1 cellular context compared by ENCODE assay signal in the genomic region with DNA sequence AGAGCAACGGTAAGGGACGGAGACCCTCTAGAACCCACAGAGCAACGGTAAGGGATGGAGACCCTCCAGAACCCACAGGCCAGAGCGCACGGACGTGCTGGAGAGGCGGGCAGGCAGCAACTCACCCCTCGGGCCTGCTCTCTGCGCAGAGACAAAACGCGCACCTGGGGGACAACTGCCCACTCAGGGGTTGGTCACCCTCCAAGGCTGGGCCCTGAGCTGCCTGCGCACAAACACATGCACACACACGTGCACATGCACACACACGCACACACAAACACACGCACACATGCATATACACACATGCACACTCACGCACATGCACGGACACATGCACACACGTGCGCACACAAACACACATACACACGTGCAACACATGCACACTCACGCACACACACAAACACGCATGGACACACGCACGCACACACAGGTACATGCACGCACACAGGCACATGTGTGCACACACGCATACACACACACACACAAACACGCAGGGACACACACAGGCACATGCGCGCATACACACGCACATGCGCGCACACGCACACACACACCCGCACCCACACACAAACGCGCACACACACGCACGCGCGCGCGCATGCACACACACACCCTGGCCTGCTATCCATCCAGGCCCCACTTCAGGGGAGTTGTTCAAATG.
TF ChIP-seq lines count a peak whose summit lies in the region.

No MANE protein-coding gene starts in this region.

TF ChIP-seq in GM12878, 131 proteins besides CTCF, POLR2A, EP300 and RAD21 (continued from another document):
- TF ChIP-seq, protein P1, sequence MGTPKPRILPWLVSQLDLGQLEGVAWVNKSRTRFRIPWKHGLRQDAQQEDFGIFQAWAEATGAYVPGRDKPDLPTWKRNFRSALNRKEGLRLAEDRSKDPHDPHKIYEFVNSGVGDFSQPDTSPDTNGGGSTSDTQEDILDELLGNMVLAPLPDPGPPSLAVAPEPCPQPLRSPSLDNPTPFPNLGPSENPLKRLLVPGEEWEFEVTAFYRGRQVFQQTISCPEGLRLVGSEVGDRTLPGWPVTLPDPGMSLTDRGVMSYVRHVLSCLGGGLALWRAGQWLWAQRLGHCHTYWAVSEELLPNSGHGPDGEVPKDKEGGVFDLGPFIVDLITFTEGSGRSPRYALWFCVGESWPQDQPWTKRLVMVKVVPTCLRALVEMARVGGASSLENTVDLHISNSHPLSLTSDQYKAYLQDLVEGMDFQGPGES (IDR thresholded peaks at IDR 0.05), result no peak
- TF ChIP-seq JUND (IDR thresholded peaks at IDR 0.05; ENCODE audit: low read depth, low read length) (no peak), CHD2 (IDR thresholded peaks at IDR 0.05; ENCODE audit: borderline replicate concordance, low read depth, low read length) (0 out of 2 replicates have a peak, but pooled peaks have one; percentile 31)
- TF ChIP-seq, protein P2, sequence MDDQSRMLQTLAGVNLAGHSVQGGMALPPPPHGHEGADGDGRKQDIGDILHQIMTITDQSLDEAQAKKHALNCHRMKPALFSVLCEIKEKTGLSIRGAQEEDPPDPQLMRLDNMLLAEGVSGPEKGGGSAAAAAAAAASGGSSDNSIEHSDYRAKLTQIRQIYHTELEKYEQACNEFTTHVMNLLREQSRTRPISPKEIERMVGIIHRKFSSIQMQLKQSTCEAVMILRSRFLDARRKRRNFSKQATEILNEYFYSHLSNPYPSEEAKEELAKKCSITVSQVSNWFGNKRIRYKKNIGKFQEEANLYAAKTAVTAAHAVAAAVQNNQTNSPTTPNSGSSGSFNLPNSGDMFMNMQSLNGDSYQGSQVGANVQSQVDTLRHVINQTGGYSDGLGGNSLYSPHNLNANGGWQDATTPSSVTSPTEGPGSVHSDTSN (IDR thresholded peaks at IDR 0.05; ENCODE audit: insufficient replicate concordance, low read depth, low read length), result peak; percentile 66
